Comparison of ENCODE assay signal across 9 cellular contexts in genomic region chr11:1749020-1749758, GRCh38. TPM values are rescaled to one million over a fixed set of nuclear protein-coding genes. Genes with fewer than 3 reads are reported as not detected.
A peak's percentile ranks its signal among the peaks of the same experiment; 100 is the strongest.
DNase-seq lines count a peak whose midpoint lies in the region; ATAC-seq and TF ChIP-seq lines count a peak whose summit lies in the region.
"Had no signal": no experiment of that assay in that cellular context is flagged by ENCODE, and none has a peak within 500 bp of the region (broad histone marks: within the 10 kb centered on the region; RNA-seq: fewer than 3 reads in every experiment).

No MANE protein-coding gene starts in this region.

- peak overlapping the region in 15 of 21 experiments; percentile 18 to 78 (median 57) for H3K27ac ChIP-seq in skin epidermis

- peak; percentile 32 for DNase-seq in GM13976 (ENCODE audit: low spot score)
- peak; percentile 43 for DNase-seq in activated naive CD8-positive, alpha-beta T cell treated with anti-CD3 and anti-CD28 coated beads, Interleukin-2, amount 10 ng/mL, durations not matched to agents 7 days and 5 days
- DNase-seq in hepatic stellate cell (ENCODE audit: low spot score) = peak; percentile 85
- DNase-seq in putamen (ENCODE audit: low spot score) = no peak
- no peak for DNase-seq in SIG-M5 treated with dmso at 0.1 percent for 504 hours (lab: John Stamatoyannopoulos, UW; ENCODE audit: unreplicated experiment)
- DNase-seq in T-helper 1 cell = no peak
- DNase-seq: NCI-H774 had no signal

- H3K27ac Mint-ChIP-seq in activated naive CD8-positive, alpha-beta T cell treated with anti-CD3 and anti-CD28 coated beads, Interleukin-2, amount 10 ng/mL, durations not matched to agents 7 days and 5 days = no peak overlapping the region

- H3K4me3 ChIP-seq in skin epidermis = peak overlapping the region; percentile 21 to 45 (median 34)

- peaks cover 7% of the 10 kb centered on the region for H3K9me3 Mint-ChIP-seq in activated naive CD8-positive, alpha-beta T cell treated with anti-CD3 and anti-CD28 coated beads, Interleukin-2, amount 10 ng/mL, durations not matched to agents 7 days and 5 days

- H3K36me3 Mint-ChIP-seq in activated naive CD8-positive, alpha-beta T cell treated with anti-CD3 and anti-CD28 coated beads, Interleukin-2, amount 10 ng/mL, durations not matched to agents 7 days and 5 days = peaks cover 8% of the 10 kb centered on the region

- peak overlapping the region; percentile 27 for H3K4me3 Mint-ChIP-seq in activated naive CD8-positive, alpha-beta T cell treated with anti-CD3 and anti-CD28 coated beads, Interleukin-2, amount 10 ng/mL, durations not matched to agents 7 days and 5 days

- no peak for TF ChIP-seq CTCF in GM13976 (IDR thresholded peaks at IDR 0.05; ENCODE audit: borderline replicate concordance, control extremely low read depth, extremely low read depth, insufficient read depth, missing control alignments)

- POLR2A ChIA-PET in activated naive CD8-positive, alpha-beta T cell treated with anti-CD3 and anti-CD28 coated beads, Interleukin-2, amount 10 ng/mL, durations not matched to agents 7 days and 5 days (lab: Charles Lee) = interaction anchor here (1.0 to 1.6 kb wide), 3 partner anchors 10 to 48 kb away, joined by 3 to 6 read pairs (median 3); no protein-coding TSS in a partner anchor

- ATAC-seq in activated naive CD8-positive, alpha-beta T cell treated with anti-CD3 and anti-CD28 coated beads, Interleukin-2, amount 10 ng/mL, durations not matched to agents 7 days and 5 days (ENCODE audit: low read depth) = peak; percentile 33
- no peak for ATAC-seq in HG02885 (IDR thresholded peaks at IDR 0.05; ENCODE audit: poor library complexity, unreplicated experiment)

- H3K27me3 Mint-ChIP-seq in activated naive CD8-positive, alpha-beta T cell treated with anti-CD3 and anti-CD28 coated beads, Interleukin-2, amount 10 ng/mL, durations not matched to agents 7 days and 5 days = peaks cover 17% of the 10 kb centered on the region

- peaks cover 24% of the 10 kb centered on the region for H3K4me1 Mint-ChIP-seq in activated naive CD8-positive, alpha-beta T cell treated with anti-CD3 and anti-CD28 coated beads, Interleukin-2, amount 10 ng/mL, durations not matched to agents 7 days and 5 days

- in situ Hi-C loops in GM13976 (cut with MboI; ENCODE audit: low sequenced_read_pairs, unreplicated experiment) = no loop called here

RNA-seq across cellular contexts. Expression of gene IFITM10, which starts 1.2 kb away (rescaled TPM):
- total RNA-seq in activated naive CD8-positive, alpha-beta T cell treated with anti-CD3 and anti-CD28 coated beads, Interleukin-2, amount 10 ng/mL, durations not matched to agents 7 days and 5 days = 1 to 10 TPM in 1 of 2 experiments, under 1 TPM in 1; 0.82 to 1.3 TPM

RNA-seq across cellular contexts. Expression of gene CTSD, which starts 14.5 kb away (rescaled TPM):
- total RNA-seq in activated naive CD8-positive, alpha-beta T cell treated with anti-CD3 and anti-CD28 coated beads, Interleukin-2, amount 10 ng/mL, durations not matched to agents 7 days and 5 days = 100 to 1,000 TPM; 192 to 208 TPM

RNA-seq across cellular contexts. Expression of gene KRTAP5-6, which starts 52.2 kb away (rescaled TPM):
- total RNA-seq in activated naive CD8-positive, alpha-beta T cell treated with anti-CD3 and anti-CD28 coated beads, Interleukin-2, amount 10 ng/mL, durations not matched to agents 7 days and 5 days = not detected

Comparison
In these comparisons a context has a peak if more than half of its experiments do, and no peak if none do; other contexts are left out.
1. DNase-seq: peak in GM13976 (single experiment), activated naive CD8-positive, alpha-beta T cell treated with anti-CD3 and anti-CD28 coated beads, Interleukin-2, amount 10 ng/mL, durations not matched to agents 7 days and 5 days (single experiment) and hepatic stellate cell (single experiment); none in putamen (single experiment), SIG-M5 treated with dmso at 0.1 percent for 504 hours (single experiment) and T-helper 1 cell (0 of 5).